19 cellular contexts compared by ENCODE assay signal in the genomic region with DNA sequence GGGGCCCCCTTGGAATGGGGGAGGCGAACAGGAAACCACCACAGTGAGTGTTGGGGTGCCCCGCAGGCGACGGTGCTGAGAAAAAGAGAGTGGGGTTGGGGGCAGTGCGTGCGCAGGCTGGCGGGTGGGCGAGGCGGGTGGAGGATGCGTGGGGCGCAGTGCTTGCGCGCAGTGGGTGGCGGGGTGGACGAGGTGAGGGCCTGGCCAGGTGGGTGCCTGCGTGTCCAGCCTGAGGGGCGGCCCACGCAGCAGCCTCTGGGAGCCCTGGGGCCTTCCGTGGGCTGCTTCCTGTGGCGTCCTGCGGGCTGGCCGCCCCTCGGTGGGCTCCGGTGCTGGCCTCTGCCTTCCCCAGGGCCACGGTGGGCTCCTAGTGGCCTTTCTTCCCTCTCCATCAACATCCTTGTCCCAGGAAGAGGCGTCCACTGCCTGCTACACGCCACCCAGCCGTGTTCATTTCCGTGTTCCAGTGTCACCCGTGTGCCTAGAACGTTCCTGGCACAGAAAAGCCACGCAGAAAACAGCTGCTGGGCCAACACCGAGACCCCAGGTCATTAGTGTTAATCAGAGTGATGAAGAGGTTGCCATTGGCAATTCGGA. TPM values are rescaled to one million over a fixed set of nuclear protein-coding genes. Genes with fewer than 3 reads are reported as not detected.
A peak's percentile ranks its signal among the peaks of the same experiment; 100 is the strongest.
DNase-seq lines count a peak whose midpoint lies in the region; ATAC-seq and TF ChIP-seq lines count a peak whose summit lies in the region.
"Had no signal": no experiment of that assay in that cellular context is flagged by ENCODE, and none has a peak within 500 bp of the region (broad histone marks: within the 10 kb centered on the region; RNA-seq: fewer than 3 reads in every experiment).

No MANE protein-coding gene starts in this region.

- no peak for DNase-seq in stimulated activated naive CD8-positive, alpha-beta T cell treated with anti-CD3 and anti-CD28 coated beads, Interleukin-15, amount 100 ng/mL, for 72 hours
- DNase-seq in stimulated activated naive CD8-positive, alpha-beta T cell treated with anti-CD3 and anti-CD28 coated beads, Interleukin-15, Interleukin-2, amounts not matched to agents 100 U/mL and 50 U/mL, for 24 hours = no peak
- DNase-seq in lower lobe of right lung (peak; percentile 41), sciatic nerve (ENCODE audit: low spot score) (peak; percentile 30), NCI-H226 (no peak), type B pancreatic cell (ENCODE audit: extremely low spot score, unreplicated experiment) (no peak), mesendoderm (no peak)
- DNase-seq: BE2C; CD4-positive, CD25-positive, alpha-beta regulatory T cell; GM23248; MM.1S; NCI-H1105 treated with DMSO at 0.1 percent for 48 hours; NCI-H1694; NCI-H510A; NCI-H82; SIG-M5 had no signal

- H4K8ac ChIP-seq in mesendoderm (ENCODE audit: low read depth, low read length) = no peak overlapping the region

- peaks cover 20% of the 10 kb centered on the region for H3K36me3 ChIP-seq in lower lobe of right lung
- H3K36me3 ChIP-seq in mesendoderm (ENCODE audit: control insufficient read depth, insufficient read depth, low read length) = no peaks in the 10 kb centered on the region
- H3K36me3 ChIP-seq: BE2C had no signal

- H4K5ac ChIP-seq in mesendoderm (ENCODE audit: low read length) = no peak overlapping the region

- H3K4me1 ChIP-seq in lower lobe of right lung = peaks cover 54% of the 10 kb centered on the region
- H3K4me1 ChIP-seq in mesendoderm (ENCODE audit: control insufficient read depth, low read depth, low read length) = peaks cover 8% of the 10 kb centered on the region

- H3K4me1 Mint-ChIP-seq in stimulated activated naive CD8-positive, alpha-beta T cell treated with anti-CD3 and anti-CD28 coated beads, Interleukin-15, amount 100 ng/mL, for 72 hours = peaks cover 52% of the 10 kb centered on the region
- H3K4me1 Mint-ChIP-seq in type B pancreatic cell (ENCODE audit: unreplicated experiment) = peaks cover 52% of the 10 kb centered on the region

- H3K9me3 Mint-ChIP-seq in stimulated activated naive CD8-positive, alpha-beta T cell treated with anti-CD3 and anti-CD28 coated beads, Interleukin-15, amount 100 ng/mL, for 72 hours = no peaks in the 10 kb centered on the region
- H3K9me3 Mint-ChIP-seq in type B pancreatic cell = no peaks in the 10 kb centered on the region

- H3K9me3 ChIP-seq in lower lobe of right lung = no peaks in the 10 kb centered on the region
- H3K9me3 ChIP-seq: BE2C, Caco-2 had no signal

- no peak overlapping the region for H3K4me3 Mint-ChIP-seq in stimulated activated naive CD8-positive, alpha-beta T cell treated with anti-CD3 and anti-CD28 coated beads, Interleukin-15, amount 100 ng/mL, for 72 hours
- no peak overlapping the region for H3K4me3 Mint-ChIP-seq in type B pancreatic cell

- H2BK15ac ChIP-seq in mesendoderm (replicated peaks; ENCODE audit: low read depth) = no peak overlapping the region

- H2BK5ac ChIP-seq in mesendoderm (ENCODE audit: low read length) = no peak overlapping the region

- intact Hi-C loops in lower lobe of right lung (cut with DNase I) (no loop called here), sciatic nerve (cut with DNase I) (no loop called here)

- H3K23ac ChIP-seq in mesendoderm (ENCODE audit: low read length) = no peak overlapping the region

- no peak overlapping the region for H3K56ac ChIP-seq in mesendoderm (ENCODE audit: low read length)

- no peak overlapping the region for H3K4ac ChIP-seq in mesendoderm (ENCODE audit: low read depth, low read length)

- H3K27me3 ChIP-seq in lower lobe of right lung (ENCODE audit: low read depth) = no peaks in the 10 kb centered on the region
- H3K27me3 ChIP-seq in mesendoderm (ENCODE audit: insufficient read depth, low read length, poor library complexity) = no peaks in the 10 kb centered on the region

- no peaks in the 10 kb centered on the region for H3K27me3 Mint-ChIP-seq in stimulated activated naive CD8-positive, alpha-beta T cell treated with anti-CD3 and anti-CD28 coated beads, Interleukin-15, amount 100 ng/mL, for 72 hours
- H3K27me3 Mint-ChIP-seq in type B pancreatic cell = peaks cover under 1% of the 10 kb centered on the region
- H3K27me3 Mint-ChIP-seq: CD4-positive, CD25-positive, alpha-beta regulatory T cell had no signal

- no peak overlapping the region for H2AK5ac ChIP-seq in mesendoderm (ENCODE audit: low read length)

- no peak overlapping the region for H3K9ac ChIP-seq in mesendoderm (ENCODE audit: low read length)

- H3K79me2 ChIP-seq in mesendoderm (ENCODE audit: control insufficient read depth, insufficient read depth, low read length) = peaks cover 35% of the 10 kb centered on the region

- no peak overlapping the region for H3K4me2 ChIP-seq in mesendoderm (ENCODE audit: low read length)

- H3K27ac ChIP-seq in lower lobe of right lung (peak overlapping the region; percentile 27), mesendoderm (ENCODE audit: low read depth, low read length) (no peak overlapping the region)
- H3K27ac ChIP-seq: GM23248, RWPE1 had no signal

- ATAC-seq in stimulated activated naive CD8-positive, alpha-beta T cell treated with anti-CD3 and anti-CD28 coated beads, Interleukin-15, amount 100 ng/mL, for 72 hours = peak; percentile 73
- no peak for ATAC-seq in stimulated activated naive CD8-positive, alpha-beta T cell treated with anti-CD3 and anti-CD28 coated beads, Interleukin-15, Interleukin-2, amounts not matched to agents 100 U/mL and 50 U/mL, for 24 hours
- ATAC-seq in lower lobe of right lung = no peak
- ATAC-seq in sciatic nerve = no peak
- no peak for ATAC-seq in GM18858 (IDR thresholded peaks at IDR 0.05; ENCODE audit: unreplicated experiment)

- TF ChIP-seq CTCF in lower lobe of right lung (IDR thresholded peaks at IDR 0.05) (no peak), type B pancreatic cell (conservative IDR thresholded peaks at IDR 0.05) (no peak)

- H3K27ac Mint-ChIP-seq in stimulated activated naive CD8-positive, alpha-beta T cell treated with anti-CD3 and anti-CD28 coated beads, Interleukin-15, amount 100 ng/mL, for 72 hours = no peak overlapping the region
- no peak overlapping the region for H3K27ac Mint-ChIP-seq in type B pancreatic cell

- no peak overlapping the region for H2BK120ac ChIP-seq in mesendoderm (ENCODE audit: low read depth, low read length)

- no CpG with 5 or more reads among the region's 34 CpGs for WGBS in mesendoderm (ENCODE audit: extremely low coverage, insufficient coverage, low lambda C conversion rate)

- H3K18ac ChIP-seq in mesendoderm (ENCODE audit: low read length) = no peak overlapping the region

- H3K79me1 ChIP-seq in mesendoderm (ENCODE audit: low read length) = peaks cover 39% of the 10 kb centered on the region

- H3K36me3 Mint-ChIP-seq in type B pancreatic cell = peaks cover 3% of the 10 kb centered on the region

- no peak overlapping the region for H3K4me3 ChIP-seq in lower lobe of right lung
- H3K4me3 ChIP-seq in mesendoderm (ENCODE audit: low read length) = no peak overlapping the region

RNA-seq across cellular contexts. Expression of a gene that starts 7.1 kb away (rescaled TPM):
- total RNA-seq in lower lobe of right lung (281 TPM), sciatic nerve (75.6 TPM), type B pancreatic cell (ENCODE audit: low replicate concordance) (70.9 and 97.6 TPM in 2 replicates)
- polyA plus RNA-seq in mesendoderm (2013, experiment 1 of 2) = 12.6 TPM
- polyA plus RNA-seq in mesendoderm (2013, experiment 2 of 2) = 12.0 TPM

Comparison
In these comparisons a context has a peak if more than half of its experiments do, and no peak if none do; other contexts are left out.
1. DNase-seq: peak in lower lobe of right lung (single experiment) and sciatic nerve (single experiment); none in stimulated activated naive CD8-positive, alpha-beta T cell treated with anti-CD3 and anti-CD28 coated beads, Interleukin-15, amount 100 ng/mL, for 72 hours (0 of 2), stimulated activated naive CD8-positive, alpha-beta T cell treated with anti-CD3 and anti-CD28 coated beads, Interleukin-15, Interleukin-2, amounts not matched to agents 100 U/mL and 50 U/mL, for 24 hours (single experiment), NCI-H226 (single experiment), type B pancreatic cell (single experiment) and mesendoderm (single experiment).